ENCODE assay signal across 7 cellular contexts in genomic region chrX:3519384-3519783, GRCh38.
DNase-seq lines count a peak whose midpoint lies in the region; ATAC-seq, FAIRE-seq and TF ChIP-seq lines count a peak whose summit lies in the region.
"Not testable (repeated sequence)": the region's sequence is repeated elsewhere in the genome, so short reads cannot be mapped to it uniquely, and the experiment has no call there.

No MANE protein-coding gene starts in this region.

- peak overlapping the region; percentile 23; the same call in 1 of the 2 replicates for H3K9ac ChIP-seq in HCT116 (ENCODE audit: low read length)
- not testable (repeated sequence) for H3K9ac ChIP-seq in PC-3 (ENCODE audit: low read length); K562 (ENCODE audit: insufficient read depth in 1 of 2, low read depth in 2 of 2, low read length in 2 of 2); fibroblast of lung (ENCODE audit: insufficient read depth, low read length)

- TF ChIP-seq POLR2A in HCT116 (IDR thresholded peaks at IDR 0.05; ENCODE audit: borderline replicate concordance, extremely low read depth, insufficient read depth, insufficient read length); K562 (conservative IDR thresholded peaks at IDR 0.05): not testable (repeated sequence)

- H3K4me1 ChIP-seq in HCT116 (ENCODE audit: control insufficient read depth in 1 of 2, insufficient read depth in 2 of 2, low read length in 2 of 2), result peaks cover 3 to 12% of the 10 kb centered on the region in 2 experiments; a peak in 2 of 4 replicates
- not testable (repeated sequence) for H3K4me1 ChIP-seq in PC-3 (ENCODE audit: insufficient read depth, low read length); K562 (replicated peaks in 1 of 2; ENCODE audit: control insufficient read depth in 2 of 2, insufficient read depth in 2 of 2, low read length in 2 of 2); fibroblast of lung (ENCODE audit: control insufficient read depth, extremely low read depth, insufficient read depth, low read length)

- peak overlapping the region; percentile 73 for H3K4me2 ChIP-seq in HCT116 (ENCODE audit: low read length)
- peak overlapping the region; percentile 71 for H3K4me2 ChIP-seq in PC-3 (ENCODE audit: low read length)
- H3K4me2 ChIP-seq in K562 (ENCODE audit: insufficient read depth, low read length); fibroblast of lung (ENCODE audit: extremely low read depth, insufficient read depth, low read length): not testable (repeated sequence)

- not testable (repeated sequence) for H3K79me2 ChIP-seq in HCT116 (ENCODE audit: insufficient read depth, low read length); PC-3 (ENCODE audit: low read length); K562 (ENCODE audit: control insufficient read depth, insufficient read depth, low read length); fibroblast of lung (ENCODE audit: control insufficient read depth, insufficient read depth, low read length)

- TF ChIP-seq EP300 in K562 (IDR thresholded peaks at IDR 0.05; ENCODE audit: low read length), result not testable (repeated sequence)

- POLR2A ChIA-PET in HCT116 (lab: Charles Lee); K562 (lab: Yijun Ruan, JAX): not testable (repeated sequence)
- POLR2A ChIA-PET in PC-3 (lab: Charles Lee; ENCODE audit: unreplicated experiment), result interaction anchor here (0.5 kb wide), 1 partner anchor 194 kb away, joined by 3 read pairs; the partner anchor contains the start of gene PRKX

- RAD21 ChIA-PET in HCT116 (lab: Charles Lee; ENCODE audit: low non-redundant PET in 1 of 2, low total read pairs in 2 of 2, uncharacterized antibody in 2 of 2, unreplicated experiment in 2 of 2), result interaction anchor here in 1 of 2 experiments (0.6 kb wide), 1 partner anchor 599 kb away, joined by 3 read pairs; no protein-coding TSS in a partner anchor

- not testable (repeated sequence) for H3K9me3 ChIP-seq in HCT116 (ENCODE audit: control insufficient read depth in 1 of 2, insufficient read depth in 1 of 2, low read depth in 1 of 2, low read length in 2 of 2); PC-3 (ENCODE audit: low read length); K562 (replicated peaks; ENCODE audit: control insufficient read depth, insufficient read depth, low read depth, low read length); fibroblast of lung (ENCODE audit: control insufficient read depth, insufficient read depth, low read depth, low read length)

- in situ Hi-C loops in K562 (cut with MboI), result not testable (repeated sequence)

- CTCF ChIA-PET in HCT116 (lab: Charles Lee); PC-3 (lab: Charles Lee); K562 (lab: Yijun Ruan, JAX; ENCODE audit: low intra/inter-chr PET ratio): not testable (repeated sequence)

- intact Hi-C loops in HCT116 (cut with micrococcal nuclease); PC-3 (cut with micrococcal nuclease); K562 (cut with micrococcal nuclease): not testable (repeated sequence)

- not testable (repeated sequence) for TF ChIP-seq RAD21 in HCT116 (IDR thresholded peaks at IDR 0.05; ENCODE audit: low read depth); K562 (CRISPR knock-in tag; conservative IDR thresholded peaks at IDR 0.05 in 1 of 2, IDR thresholded peaks at IDR 0.05 in 1 of 2)

- peak; percentile 41 for DNase-seq in Daoy (ENCODE audit: low read depth)
- DNase-seq in HCT116 (ENCODE audit: low read depth, low spot score); K562 (ENCODE audit: extremely low read depth in 1 of 4, low spot score in 3 of 4): not testable (repeated sequence)
- peak; percentile 16 for DNase-seq in PC-3
- DNase-seq in T1000 (lab: John Stamatoyannopoulos, UW), result peak; percentile 4
- peak; percentile 3 to 70 for DNase-seq in fibroblast of lung (ENCODE audit: low read depth in 2 of 2)
- peak; percentile 56 for DNase-seq in islet precursor cell

- not testable (repeated sequence) for H3F3A ChIP-seq in PC-3 (ENCODE audit: low read length, unreplicated experiment)

- H3K9me2 ChIP-seq in HCT116 (ENCODE audit: insufficient read depth); PC-3 (replicated peaks; ENCODE audit: low read length): not testable (repeated sequence)

- H3K9me1 ChIP-seq in K562 (ENCODE audit: control insufficient read depth, insufficient read depth, low read length), result not testable (repeated sequence)

- not testable (repeated sequence) for H3K36me3 ChIP-seq in HCT116 (ENCODE audit: control insufficient read depth in 1 of 2, insufficient read depth in 2 of 2, low read length in 2 of 2); PC-3 (ENCODE audit: low read depth, low read length); K562 (ENCODE audit: control insufficient read depth, insufficient read depth, low read length); fibroblast of lung (ENCODE audit: control insufficient read depth, insufficient read depth, low read length)

- TF ChIP-seq CTCF in HCT116 (IDR thresholded peaks at IDR 0.05 in 2 of 3, conservative IDR thresholded peaks at IDR 0.05 in 1 of 3; ENCODE audit: borderline replicate concordance in 1 of 3, insufficient read depth in 1 of 3, low read depth in 2 of 3, low read length in 2 of 3); PC-3 (conservative IDR thresholded peaks at IDR 0.05; ENCODE audit: low read depth, low read length); K562 (IDR thresholded peaks at IDR 0.05 in 2 of 3, conservative IDR thresholded peaks at IDR 0.05 in 1 of 3; ENCODE audit: insufficient read depth in 2 of 3, low read depth in 1 of 3, low read length in 3 of 3); fibroblast of lung (conservative IDR thresholded peaks at IDR 0.05 in 1 of 2, IDR thresholded peaks at IDR 0.05 in 1 of 2; ENCODE audit: low read depth in 1 of 2, low read length in 2 of 2): not testable (repeated sequence)

- not testable (repeated sequence) for H3K27ac ChIP-seq in HCT116 (ENCODE audit: low read depth, low read length); PC-3 (ENCODE audit: low read length); K562 (ENCODE audit: extremely low read depth, low read depth, low read length)
- peak overlapping the region; percentile 62 for H3K27ac ChIP-seq in fibroblast of lung (ENCODE audit: insufficient read depth, low read length)

- WGBS in K562 (ENCODE audit: insufficient coverage, low coverage, missing lambda C conversion rate), result 0% methylated on average over 6 of the region's 8 CpGs

- not testable (repeated sequence) for H2AFZ ChIP-seq in HCT116 (ENCODE audit: low read depth, low read length, poor library complexity, severe bottlenecking); PC-3 (ENCODE audit: low read length); K562 (ENCODE audit: low read depth, low read length); fibroblast of lung (ENCODE audit: low read length)

- not testable (repeated sequence) for H3K27me3 ChIP-seq in HCT116 (ENCODE audit: insufficient read depth, low read length); PC-3 (ENCODE audit: low read length); K562 (ENCODE audit: control insufficient read depth in 2 of 2, insufficient read depth in 2 of 2, low read length in 2 of 2); fibroblast of lung (ENCODE audit: control insufficient read depth, insufficient read depth, low read length)

- H4K20me1 ChIP-seq in HCT116 (ENCODE audit: insufficient read depth); PC-3 (ENCODE audit: low read length); K562 (replicated peaks; ENCODE audit: control insufficient read depth, insufficient read depth, low read length); fibroblast of lung (ENCODE audit: control insufficient read depth, extremely low read depth, insufficient read depth, low read length): not testable (repeated sequence)

- not testable (repeated sequence) for BruUV-seq in HCT116 (replicated peaks; lab: Mats Ljungman, UMichigan); PC-3 (replicated peaks; lab: Mats Ljungman, UMichigan); K562 (replicated peaks; lab: Mats Ljungman, UMichigan)

- ATAC-seq in HCT116, result peak; percentile 31; the same call in 1 of the 2 replicates
- ATAC-seq in PC-3, K562: not testable (repeated sequence)

- H3K4me3 ChIP-seq in HCT116 (replicated peaks in 1 of 2; ENCODE audit: low read depth in 1 of 2, low read length in 2 of 2) (peak overlapping the region; percentile 23 to 44), PC-3 (ENCODE audit: low read length) (peak overlapping the region; percentile 42; the same call in 1 of the 2 replicates)
- not testable (repeated sequence) for H3K4me3 ChIP-seq in K562; fibroblast of lung (replicated peaks in 1 of 4; ENCODE audit: control extremely low read depth in 1 of 4, insufficient read depth in 1 of 4, low read depth in 3 of 4, low read length in 4 of 4)

- FAIRE-seq in K562 (lab: Jason Lieb, UNC), result peak; percentile 65
